10 cellular contexts compared by ENCODE assay signal in genomic region chr1:41359211-41360073, GRCh38. TPM values are rescaled to one million over a fixed set of nuclear protein-coding genes. Genes with fewer than 3 reads are reported as not detected.
DNase-seq lines count a peak whose midpoint lies in the region; ATAC-seq and TF ChIP-seq lines count a peak whose summit lies in the region.
"Had no signal": no experiment of that assay in that cellular context is flagged by ENCODE, and none has a peak within 500 bp of the region (broad histone marks: within the 10 kb centered on the region; RNA-seq: fewer than 3 reads in every experiment).

No MANE protein-coding gene starts in this region.

- peak; percentile 29 for DNase-seq in GM04503 (ENCODE audit: low read depth)
- DNase-seq in left cardiac atrium, result peak; percentile 60
- peak; percentile 51 for DNase-seq in sciatic nerve (ENCODE audit: low spot score)
- DNase-seq in 8988T, result no peak
- DNase-seq: NCI-H1417 treated with DMSO at 0.1 percent for 48 hours had no signal

- intact Hi-C loops in left cardiac atrium (cut with DNase I), result no loop called here
- intact Hi-C loops in sciatic nerve (cut with DNase I), result no loop called here

- ATAC-seq in SK-N-SH treated with all-trans-retinoic acid at 6 μM for 48 hours (peak; percentile 38), left cardiac atrium (peak in 1 of 2 donors; percentile 62), sciatic nerve (no peak), HG03354 (IDR thresholded peaks at IDR 0.05; ENCODE audit: poor library complexity, severe bottlenecking, unreplicated experiment) (no peak), GM21390 (IDR thresholded peaks at IDR 0.05; ENCODE audit: unreplicated experiment) (no peak), HG03439 (IDR thresholded peaks at IDR 0.05; ENCODE audit: unreplicated experiment) (no peak)

TF ChIP-seq in SK-N-SH treated with all-trans-retinoic acid at 6 μM for 48 hours, 23 proteins besides CTCF, POLR2A, EP300 and RAD21:
- TF ChIP-seq ZNF8 (CRISPR knock-in tag; IDR thresholded peaks at IDR 0.05) (no peak), CSDC2 (CRISPR knock-in tag; IDR thresholded peaks at IDR 0.05) (no peak), ESRRG (CRISPR knock-in tag; IDR thresholded peaks at IDR 0.05) (no peak)

RNA-seq across cellular contexts. Expression of gene FOXO6, which starts 1.8 kb away (rescaled TPM):
- total RNA-seq in left cardiac atrium (1 to 10 TPM; 1.8 to 2.9 TPM), sciatic nerve (1.7 TPM)
- total RNA-seq: T-helper 1 cell treated with Interleukin-12 subunit alpha and Interleukin-12 subunit beta and Interleukin-4 antibody, amounts not matched to agents 30 ng/mL and 1 ng/mL, for 36 hours had no signal
